2 cellular contexts compared by ENCODE assay signal in the genomic region with DNA sequence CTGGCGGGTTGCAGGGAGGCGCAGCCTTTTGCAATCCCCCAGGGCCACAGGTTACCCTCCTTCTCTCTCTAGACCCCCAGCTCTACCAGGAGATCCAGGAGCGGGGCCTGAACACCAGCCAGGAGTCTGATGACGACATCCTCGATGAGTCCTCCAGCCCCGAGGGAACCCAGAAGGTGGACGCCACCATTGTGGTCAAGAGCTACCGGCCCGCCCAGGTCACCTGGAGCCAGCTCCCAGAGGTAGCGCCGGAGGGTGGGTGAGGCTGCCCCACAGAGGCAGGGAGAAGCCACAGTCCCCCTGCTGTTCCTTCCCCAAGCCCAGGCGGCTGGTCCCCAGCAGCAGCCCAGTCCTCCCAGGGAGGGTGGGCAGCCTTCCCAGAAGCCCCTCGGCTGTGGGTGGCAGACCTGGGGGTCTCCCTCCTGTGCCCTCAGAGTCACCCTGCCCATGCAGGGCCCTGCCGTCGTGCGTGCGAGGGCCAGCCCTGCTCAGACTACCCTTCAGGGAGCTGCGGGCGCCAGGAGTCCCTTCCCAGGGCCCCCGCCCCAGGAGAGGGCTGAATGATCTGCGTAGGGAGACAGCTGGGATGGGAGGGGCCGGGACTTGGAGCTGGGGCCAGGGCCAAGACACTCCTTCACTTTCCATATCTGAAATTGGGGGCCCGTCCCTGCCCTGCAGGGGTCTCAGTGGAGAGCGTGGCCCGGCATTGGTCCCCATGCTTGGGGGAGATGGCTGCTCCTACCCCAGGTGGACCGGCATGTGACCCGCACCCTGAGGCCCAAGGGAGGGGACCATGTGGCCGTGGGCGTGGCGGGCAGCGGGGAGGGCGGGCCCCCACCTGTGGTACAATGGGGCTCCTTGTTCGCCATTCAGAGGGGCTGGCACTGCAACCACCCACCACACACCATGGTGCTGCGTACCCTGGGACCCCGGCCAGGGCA.
TF ChIP-seq lines count a peak whose summit lies in the region.

No MANE protein-coding gene starts in this region.

TF ChIP-seq in WTC11, 78 proteins besides CTCF, POLR2A, EP300 and RAD21:
- TF ChIP-seq NR1H2 (CRISPR knock-in tag; IDR thresholded peaks at IDR 0.05), result no peak
- TF ChIP-seq ZNF416 (CRISPR knock-in tag; IDR thresholded peaks at IDR 0.05), result no peak
- TF ChIP-seq, protein P1, sequence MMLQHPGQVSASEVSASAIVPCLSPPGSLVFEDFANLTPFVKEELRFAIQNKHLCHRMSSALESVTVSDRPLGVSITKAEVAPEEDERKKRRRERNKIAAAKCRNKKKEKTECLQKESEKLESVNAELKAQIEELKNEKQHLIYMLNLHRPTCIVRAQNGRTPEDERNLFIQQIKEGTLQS (CRISPR knock-in tag; conservative IDR thresholded peaks at IDR 0.05), result no peak
- TF ChIP-seq, protein P2, sequence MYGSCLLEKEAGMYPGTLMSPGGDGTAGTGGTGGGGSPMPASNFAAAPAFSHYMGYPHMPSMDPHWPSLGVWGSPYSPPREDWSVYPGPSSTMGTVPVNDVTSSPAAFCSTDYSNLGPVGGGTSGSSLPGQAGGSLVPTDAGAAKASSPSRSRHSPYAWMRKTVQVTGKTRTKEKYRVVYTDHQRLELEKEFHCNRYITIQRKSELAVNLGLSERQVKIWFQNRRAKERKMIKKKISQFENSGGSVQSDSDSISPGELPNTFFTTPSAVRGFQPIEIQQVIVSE (CRISPR knock-in tag; IDR thresholded peaks at IDR 0.05; ENCODE audit: borderline replicate concordance), result no peak
- TF ChIP-seq, protein P3, sequence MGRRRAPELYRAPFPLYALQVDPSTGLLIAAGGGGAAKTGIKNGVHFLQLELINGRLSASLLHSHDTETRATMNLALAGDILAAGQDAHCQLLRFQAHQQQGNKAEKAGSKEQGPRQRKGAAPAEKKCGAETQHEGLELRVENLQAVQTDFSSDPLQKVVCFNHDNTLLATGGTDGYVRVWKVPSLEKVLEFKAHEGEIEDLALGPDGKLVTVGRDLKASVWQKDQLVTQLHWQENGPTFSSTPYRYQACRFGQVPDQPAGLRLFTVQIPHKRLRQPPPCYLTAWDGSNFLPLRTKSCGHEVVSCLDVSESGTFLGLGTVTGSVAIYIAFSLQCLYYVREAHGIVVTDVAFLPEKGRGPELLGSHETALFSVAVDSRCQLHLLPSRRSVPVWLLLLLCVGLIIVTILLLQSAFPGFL (CRISPR knock-in tag; IDR thresholded peaks at IDR 0.05; ENCODE audit: borderline replicate concordance), result no peak
- no peak for TF ChIP-seq RELA (CRISPR knock-in tag; IDR thresholded peaks at IDR 0.05; ENCODE audit: borderline replicate concordance)
- no peak for TF ChIP-seq ZNF138 (CRISPR knock-in tag; conservative IDR thresholded peaks at IDR 0.05)
- TF ChIP-seq SMAD3 (CRISPR knock-in tag; IDR thresholded peaks at IDR 0.05; ENCODE audit: borderline replicate concordance), result no peak
- TF ChIP-seq, protein P4, sequence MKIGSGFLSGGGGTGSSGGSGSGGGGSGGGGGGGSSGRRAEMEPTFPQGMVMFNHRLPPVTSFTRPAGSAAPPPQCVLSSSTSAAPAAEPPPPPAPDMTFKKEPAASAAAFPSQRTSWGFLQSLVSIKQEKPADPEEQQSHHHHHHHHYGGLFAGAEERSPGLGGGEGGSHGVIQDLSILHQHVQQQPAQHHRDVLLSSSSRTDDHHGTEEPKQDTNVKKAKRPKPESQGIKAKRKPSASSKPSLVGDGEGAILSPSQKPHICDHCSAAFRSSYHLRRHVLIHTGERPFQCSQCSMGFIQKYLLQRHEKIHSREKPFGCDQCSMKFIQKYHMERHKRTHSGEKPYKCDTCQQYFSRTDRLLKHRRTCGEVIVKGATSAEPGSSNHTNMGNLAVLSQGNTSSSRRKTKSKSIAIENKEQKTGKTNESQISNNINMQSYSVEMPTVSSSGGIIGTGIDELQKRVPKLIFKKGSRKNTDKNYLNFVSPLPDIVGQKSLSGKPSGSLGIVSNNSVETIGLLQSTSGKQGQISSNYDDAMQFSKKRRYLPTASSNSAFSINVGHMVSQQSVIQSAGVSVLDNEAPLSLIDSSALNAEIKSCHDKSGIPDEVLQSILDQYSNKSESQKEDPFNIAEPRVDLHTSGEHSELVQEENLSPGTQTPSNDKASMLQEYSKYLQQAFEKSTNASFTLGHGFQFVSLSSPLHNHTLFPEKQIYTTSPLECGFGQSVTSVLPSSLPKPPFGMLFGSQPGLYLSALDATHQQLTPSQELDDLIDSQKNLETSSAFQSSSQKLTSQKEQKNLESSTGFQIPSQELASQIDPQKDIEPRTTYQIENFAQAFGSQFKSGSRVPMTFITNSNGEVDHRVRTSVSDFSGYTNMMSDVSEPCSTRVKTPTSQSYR (CRISPR knock-in tag; IDR thresholded peaks at IDR 0.05), result no peak
- TF ChIP-seq SMAD4 (CRISPR knock-in tag; IDR thresholded peaks at IDR 0.05), result no peak

TF ChIP-seq in HepG2, 621 proteins besides CTCF, POLR2A, EP300 and RAD21:
- TF ChIP-seq AGO2 (optimal IDR thresholded peaks at IDR 0.05; ENCODE audit: low read depth, low read length), result peak; percentile 65
- no peak for TF ChIP-seq NFYB (CRISPR knock-in tag; IDR thresholded peaks at IDR 0.05)
- TF ChIP-seq, protein P5, sequence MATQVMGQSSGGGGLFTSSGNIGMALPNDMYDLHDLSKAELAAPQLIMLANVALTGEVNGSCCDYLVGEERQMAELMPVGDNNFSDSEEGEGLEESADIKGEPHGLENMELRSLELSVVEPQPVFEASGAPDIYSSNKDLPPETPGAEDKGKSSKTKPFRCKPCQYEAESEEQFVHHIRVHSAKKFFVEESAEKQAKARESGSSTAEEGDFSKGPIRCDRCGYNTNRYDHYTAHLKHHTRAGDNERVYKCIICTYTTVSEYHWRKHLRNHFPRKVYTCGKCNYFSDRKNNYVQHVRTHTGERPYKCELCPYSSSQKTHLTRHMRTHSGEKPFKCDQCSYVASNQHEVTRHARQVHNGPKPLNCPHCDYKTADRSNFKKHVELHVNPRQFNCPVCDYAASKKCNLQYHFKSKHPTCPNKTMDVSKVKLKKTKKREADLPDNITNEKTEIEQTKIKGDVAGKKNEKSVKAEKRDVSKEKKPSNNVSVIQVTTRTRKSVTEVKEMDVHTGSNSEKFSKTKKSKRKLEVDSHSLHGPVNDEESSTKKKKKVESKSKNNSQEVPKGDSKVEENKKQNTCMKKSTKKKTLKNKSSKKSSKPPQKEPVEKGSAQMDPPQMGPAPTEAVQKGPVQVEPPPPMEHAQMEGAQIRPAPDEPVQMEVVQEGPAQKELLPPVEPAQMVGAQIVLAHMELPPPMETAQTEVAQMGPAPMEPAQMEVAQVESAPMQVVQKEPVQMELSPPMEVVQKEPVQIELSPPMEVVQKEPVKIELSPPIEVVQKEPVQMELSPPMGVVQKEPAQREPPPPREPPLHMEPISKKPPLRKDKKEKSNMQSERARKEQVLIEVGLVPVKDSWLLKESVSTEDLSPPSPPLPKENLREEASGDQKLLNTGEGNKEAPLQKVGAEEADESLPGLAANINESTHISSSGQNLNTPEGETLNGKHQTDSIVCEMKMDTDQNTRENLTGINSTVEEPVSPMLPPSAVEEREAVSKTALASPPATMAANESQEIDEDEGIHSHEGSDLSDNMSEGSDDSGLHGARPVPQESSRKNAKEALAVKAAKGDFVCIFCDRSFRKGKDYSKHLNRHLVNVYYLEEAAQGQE (IDR thresholded peaks at IDR 0.05; ENCODE audit: borderline replicate concordance in 1 of 2, low read depth in 1 of 2, low read length in 2 of 2), result no peak
- 0 out of 2 replicates have a peak, but pooled peaks have one; percentile 24 for TF ChIP-seq POLR2G (IDR thresholded peaks at IDR 0.05; ENCODE audit: low read depth, low read length)
